In the genomic region with DNA sequence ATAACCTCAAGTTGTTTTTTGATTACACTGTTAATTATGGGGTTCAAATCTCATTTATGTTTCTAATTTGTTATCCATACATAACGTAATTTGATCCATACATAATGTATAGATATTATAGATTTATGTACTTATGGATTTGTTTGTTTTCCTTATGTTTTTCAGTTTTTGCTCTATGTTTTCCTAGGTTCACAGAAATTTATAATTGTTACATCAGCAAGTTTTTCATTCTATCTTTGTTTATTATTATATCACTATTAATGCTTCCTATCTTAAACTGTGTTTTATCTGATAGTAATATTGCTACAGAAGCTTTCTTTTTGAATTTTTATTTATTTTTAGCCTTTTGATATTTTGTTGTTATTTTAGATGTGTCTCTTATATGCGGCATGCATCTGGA, we compare ENCODE assay signal across 29 cellular contexts.
"Had no signal": no experiment of that assay in that cellular context is flagged by ENCODE, and none has a peak within 500 bp of the region (broad histone marks: within the 10 kb centered on the region; RNA-seq: fewer than 3 reads in every experiment).

No MANE protein-coding gene starts in this region.

- H3K27ac ChIP-seq: neural progenitor cell, ovary, parathyroid adenoma, psoas muscle, right lobe of liver, sigmoid colon, spleen, thoracic aorta, thyroid gland, tibial nerve, upper lobe of left lung, vagina had no signal

- H3K9me3 ChIP-seq: ovary, psoas muscle, right lobe of liver, sigmoid colon, spleen, thoracic aorta, thyroid gland, tibial nerve, upper lobe of left lung, vagina had no signal

- H3K27me3 ChIP-seq: neural progenitor cell, ovary, right lobe of liver, sigmoid colon, thyroid gland, tibial nerve, upper lobe of left lung, vagina had no signal

- H3K9ac ChIP-seq: neural progenitor cell, parathyroid adenoma had no signal

- H3K36me3 ChIP-seq: neural progenitor cell, ovary, right lobe of liver, sigmoid colon, spleen, thoracic aorta, thyroid gland, tibial nerve, upper lobe of left lung, vagina had no signal

- H3K79me2 ChIP-seq: parathyroid adenoma had no signal

- H3K4me3 ChIP-seq: neural progenitor cell, ovary, psoas muscle, right lobe of liver, sigmoid colon, smooth muscle cell, spleen, thoracic aorta, thyroid gland, tibial nerve, upper lobe of left lung, vagina had no signal

- H2AFZ ChIP-seq: neural progenitor cell, parathyroid adenoma had no signal

- H3K4me2 ChIP-seq: neural progenitor cell, smooth muscle cell had no signal

- H3K4me1 ChIP-seq: parathyroid adenoma, psoas muscle, sigmoid colon, spleen, thyroid gland, tibial nerve, upper lobe of left lung, vagina had no signal

- DNase-seq: natural killer cell; occipital lobe; ovary; posterior cingulate gyrus; psoas muscle; right cardiac atrium; right lobe of liver; sigmoid colon; spleen; stimulated activated CD4-positive, alpha-beta T cell treated with anti-CD3 and anti-CD28 coated beads, Interleukin-12 subunit alpha, Interleukin-12 subunit beta, amount 100 ng/mL, for 4 hours; stimulated activated CD4-positive, alpha-beta T cell treated with anti-CD3 and anti-CD28 coated beads, Interleukin-1b, Interleukin-23, amount 100 ng/mL, for 48 hours; stimulated activated CD4-positive, alpha-beta T cell treated with anti-CD3 and anti-CD28 coated beads, Interleukin-4, amount 100 ng/mL, for 1 hour; stimulated activated CD4-positive, alpha-beta T cell treated with anti-CD3 and anti-CD28 coated beads, Interleukin-4, amount 100 ng/mL, for 4 hours; stimulated activated CD8-positive, alpha-beta memory T cell treated with anti-CD3 and anti-CD28 coated beads, Interleukin-4, amount 100 ng/mL, for 48 hours; stimulated activated naive CD4-positive, alpha-beta T cell; stimulated activated naive CD8-positive, alpha-beta T cell treated with anti-CD3 and anti-CD28 coated beads, Interleukin-15, amount 100 ng/mL, for 72 hours; stimulated activated naive CD8-positive, alpha-beta T cell treated with anti-CD3 and anti-CD28 coated beads, Interleukin-15, Interleukin-2, amounts not matched to agents 100 U/mL and 50 U/mL, for 24 hours; substantia nigra; thyroid gland; trophoblast cell; upper lobe of left lung had no signal

- FAIRE-seq: urothelium cell line had no signal

- ATAC-seq: natural killer cell; psoas muscle; right cardiac atrium; right lobe of liver; stimulated activated memory B cell treated with anti-CD40 and anti-IgM and Interleukin-4, amounts not matched to agents 10 μg/mL and 1 μg/mL and 100 μg/mL, for 72 hours; stimulated activated naive CD8-positive, alpha-beta T cell treated with anti-CD3 and anti-CD28 coated beads, Interleukin-15, amount 100 ng/mL, for 72 hours; stimulated activated naive CD8-positive, alpha-beta T cell treated with anti-CD3 and anti-CD28 coated beads, Interleukin-15, Interleukin-2, amounts not matched to agents 100 U/mL and 50 U/mL, for 24 hours had no signal
